9 cellular contexts compared by ENCODE assay signal in the genomic region with DNA sequence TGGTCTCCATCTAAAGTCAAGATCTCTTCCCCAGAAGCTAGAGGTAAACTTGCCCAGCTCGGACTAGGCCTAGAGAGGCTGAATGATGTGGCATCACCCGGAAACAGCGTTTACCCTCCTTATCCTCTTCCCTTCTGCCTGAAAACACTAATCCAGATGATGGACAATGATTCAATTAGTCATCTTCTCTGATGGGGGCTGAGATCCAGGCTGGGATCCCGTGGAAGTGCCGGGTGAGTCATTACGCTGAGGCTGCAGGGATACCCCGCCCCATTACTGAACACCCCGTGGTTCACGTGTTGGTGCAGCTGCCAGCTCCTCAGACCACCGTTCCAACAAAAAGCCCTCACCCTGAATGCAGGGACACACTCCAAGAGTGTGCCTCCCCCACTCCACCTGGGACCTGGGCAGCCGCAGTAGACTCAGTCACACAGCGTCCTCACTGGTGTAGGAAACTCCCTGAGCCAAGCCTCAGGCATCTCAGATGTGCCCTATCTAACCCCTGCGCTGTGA. TPM values are rescaled to one million over a fixed set of nuclear protein-coding genes. Genes with fewer than 3 reads are reported as not detected.
A peak's percentile ranks its signal among the peaks of the same experiment; 100 is the strongest.
DNase-seq lines count a peak whose midpoint lies in the region; TF ChIP-seq lines count a peak whose summit lies in the region.
"Had no signal": no experiment of that assay in that cellular context is flagged by ENCODE, and none has a peak within 500 bp of the region (broad histone marks: within the 10 kb centered on the region; RNA-seq: fewer than 3 reads in every experiment).

No MANE protein-coding gene starts in this region.

- peak in 1 of 2 experiments; percentile 69; a peak in 1 of 4 replicates for TF ChIP-seq EP300 in SK-N-SH (IDR thresholded peaks at IDR 0.05; ENCODE audit: borderline replicate concordance in 1 of 2, low read depth in 1 of 2, low read length in 1 of 2)

- H3K9me3 ChIP-seq in SK-N-SH (no peaks in the 10 kb centered on the region), duodenal mucosa (ENCODE audit: control insufficient read depth in 1 of 2, low read length in 2 of 2) (no peaks in the 10 kb centered on the region), mononuclear cell (ENCODE audit: low read depth, low read length) (no peaks in the 10 kb centered on the region)

- H3K4me3 ChIP-seq in SK-N-SH (ENCODE audit: low read depth in 2 of 2, low read length in 1 of 2) (peak overlapping the region; percentile 70 to 79; a peak in 3 of 4 replicates), duodenal mucosa (ENCODE audit: low read depth in 1 of 2, low read length in 2 of 2) (peak overlapping the region; percentile 77 to 85), mononuclear cell (ENCODE audit: low read length) (peak overlapping the region; percentile 78)

- H3K79me2 ChIP-seq in SK-N-SH (ENCODE audit: insufficient read depth), result peaks cover 30% of the 10 kb centered on the region

- CTCF ChIA-PET in SK-N-SH (lab: Yijun Ruan, JAX), result interaction anchor here (1.1 to 8.4 kb wide), 6 partner anchors 9 to 39 kb away, joined by 4 to 45 read pairs (median 6); no protein-coding TSS in a partner anchor

- H3K9ac ChIP-seq in SK-N-SH (peak overlapping the region; percentile 98), duodenal mucosa (ENCODE audit: low read depth in 1 of 2, low read length in 2 of 2) (peak overlapping the region; percentile 95 to 98)

- POLR2A ChIA-PET in SK-N-SH (lab: Yijun Ruan, JAX), result no interaction called here

- H3K4me1 Mint-ChIP-seq in T-helper 1 cell treated with Interleukin-12 subunit alpha and Interleukin-12 subunit beta and Interleukin-4 antibody, amounts not matched to agents 30 μg/mL and 1 μg/mL, for 36 hours (ENCODE audit: low read depth), result peaks cover 58% of the 10 kb centered on the region

- no peak overlapping the region for H2AFZ ChIP-seq in SK-N-SH (ENCODE audit: low read depth)

- no peak for TF ChIP-seq RAD21 in SK-N-SH (IDR thresholded peaks at IDR 0.05; ENCODE audit: low read length)

- peaks cover 4% of the 10 kb centered on the region; the same call in 1 of the 2 replicates for H4K20me1 ChIP-seq in SK-N-SH (ENCODE audit: insufficient read depth)

- H3K27ac Mint-ChIP-seq in T-helper 1 cell treated with Interleukin-12 subunit alpha and Interleukin-12 subunit beta and Interleukin-4 antibody, amounts not matched to agents 30 μg/mL and 1 μg/mL, for 36 hours, result peak overlapping the region; percentile 96

- no peaks in the 10 kb centered on the region for H3K27me3 Mint-ChIP-seq in T-helper 1 cell treated with Interleukin-12 subunit alpha and Interleukin-12 subunit beta and Interleukin-4 antibody, amounts not matched to agents 30 μg/mL and 1 μg/mL, for 36 hours (ENCODE audit: low read depth)

- no peak for DNase-seq in T-helper 1 cell
- DNase-seq in SK-N-SH, result no peak
- no peak for DNase-seq in effector CD8-positive, alpha-beta T cell (lab: John Stamatoyannopoulos, UW)
- no peak for DNase-seq in NCI-H774 (lab: John Stamatoyannopoulos, UW)
- DNase-seq in NCI-H2081 treated with DMSO at 0.1 percent for 48 hours (lab: John Stamatoyannopoulos, UW), result no peak
- DNase-seq: DND-41 had no signal

- no peaks in the 10 kb centered on the region for H3K9me2 ChIP-seq in SK-N-SH

- H3K36me3 ChIP-seq in SK-N-SH (replicated peaks in 1 of 2; ENCODE audit: control insufficient read depth in 1 of 2, insufficient read depth in 2 of 2, low read length in 1 of 2) (peaks cover 4 to 17% of the 10 kb centered on the region in 2 experiments), duodenal mucosa (ENCODE audit: control insufficient read depth in 1 of 2, insufficient read depth in 2 of 2, low read length in 2 of 2) (no peaks in the 10 kb centered on the region)

- WGBS in SK-N-SH (ENCODE audit: low lambda C conversion rate), result 30% methylated on average over 11 of the region's 13 CpGs

- peaks cover 33% of the 10 kb centered on the region for H3K36me3 Mint-ChIP-seq in T-helper 1 cell treated with Interleukin-12 subunit alpha and Interleukin-12 subunit beta and Interleukin-4 antibody, amounts not matched to agents 30 μg/mL and 1 μg/mL, for 36 hours (ENCODE audit: low read depth)

- H3F3A ChIP-seq in SK-N-SH (replicated peaks; ENCODE audit: insufficient read depth), result peaks cover 58% of the 10 kb centered on the region

- H3K27me3 ChIP-seq in SK-N-SH (ENCODE audit: insufficient read depth) (no peaks in the 10 kb centered on the region), duodenal mucosa (ENCODE audit: control insufficient read depth in 1 of 2, insufficient read depth in 2 of 2, low read length in 2 of 2) (no peaks in the 10 kb centered on the region), mononuclear cell (ENCODE audit: insufficient read depth, low read length) (no peaks in the 10 kb centered on the region)

- peaks cover 24 to 38% of the 10 kb centered on the region in 2 experiments; a peak in 3 of 4 replicates for H3K4me1 ChIP-seq in SK-N-SH (ENCODE audit: control insufficient read depth in 1 of 2, insufficient read depth in 2 of 2, low read depth in 1 of 2, low read length in 1 of 2)
- H3K4me1 ChIP-seq in duodenal mucosa (ENCODE audit: control insufficient read depth in 1 of 2, insufficient read depth in 2 of 2, low read length in 2 of 2), result peaks cover 54 to 61% of the 10 kb centered on the region in 2 donors
- peaks cover 57% of the 10 kb centered on the region for H3K4me1 ChIP-seq in mononuclear cell (ENCODE audit: insufficient read depth, low read length)

- peak overlapping the region; percentile 98 for H3K4me3 Mint-ChIP-seq in T-helper 1 cell treated with Interleukin-12 subunit alpha and Interleukin-12 subunit beta and Interleukin-4 antibody, amounts not matched to agents 30 μg/mL and 1 μg/mL, for 36 hours

- TF ChIP-seq CTCF in SK-N-SH (IDR thresholded peaks at IDR 0.05), result no peak

- H3K9me3 Mint-ChIP-seq in T-helper 1 cell treated with Interleukin-12 subunit alpha and Interleukin-12 subunit beta and Interleukin-4 antibody, amounts not matched to agents 30 μg/mL and 1 μg/mL, for 36 hours, result no peaks in the 10 kb centered on the region

- peak overlapping the region; percentile 95 for H3K4me2 ChIP-seq in SK-N-SH

- peak overlapping the region; percentile 11 to 87; a peak in 3 of 4 replicates for H3K27ac ChIP-seq in SK-N-SH (ENCODE audit: low read depth in 2 of 2, low read length in 1 of 2)
- peak overlapping the region; percentile 77 for H3K27ac ChIP-seq in duodenal mucosa (ENCODE audit: low read depth, low read length)

TF ChIP-seq in SK-N-SH, 30 proteins besides CTCF, POLR2A, EP300 and RAD21 (continues in another document):
- peak; percentile 37 for TF ChIP-seq ELF1 (IDR thresholded peaks at IDR 0.05)
- TF ChIP-seq POLR2AphosphoS5 (IDR thresholded peaks at IDR 0.05; ENCODE audit: low read depth, low read length), result peak; percentile 80
- TF ChIP-seq, protein P1, sequence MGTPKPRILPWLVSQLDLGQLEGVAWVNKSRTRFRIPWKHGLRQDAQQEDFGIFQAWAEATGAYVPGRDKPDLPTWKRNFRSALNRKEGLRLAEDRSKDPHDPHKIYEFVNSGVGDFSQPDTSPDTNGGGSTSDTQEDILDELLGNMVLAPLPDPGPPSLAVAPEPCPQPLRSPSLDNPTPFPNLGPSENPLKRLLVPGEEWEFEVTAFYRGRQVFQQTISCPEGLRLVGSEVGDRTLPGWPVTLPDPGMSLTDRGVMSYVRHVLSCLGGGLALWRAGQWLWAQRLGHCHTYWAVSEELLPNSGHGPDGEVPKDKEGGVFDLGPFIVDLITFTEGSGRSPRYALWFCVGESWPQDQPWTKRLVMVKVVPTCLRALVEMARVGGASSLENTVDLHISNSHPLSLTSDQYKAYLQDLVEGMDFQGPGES (IDR thresholded peaks at IDR 0.05; ENCODE audit: low read depth, low read length), result no peak
- TF ChIP-seq, protein P2, sequence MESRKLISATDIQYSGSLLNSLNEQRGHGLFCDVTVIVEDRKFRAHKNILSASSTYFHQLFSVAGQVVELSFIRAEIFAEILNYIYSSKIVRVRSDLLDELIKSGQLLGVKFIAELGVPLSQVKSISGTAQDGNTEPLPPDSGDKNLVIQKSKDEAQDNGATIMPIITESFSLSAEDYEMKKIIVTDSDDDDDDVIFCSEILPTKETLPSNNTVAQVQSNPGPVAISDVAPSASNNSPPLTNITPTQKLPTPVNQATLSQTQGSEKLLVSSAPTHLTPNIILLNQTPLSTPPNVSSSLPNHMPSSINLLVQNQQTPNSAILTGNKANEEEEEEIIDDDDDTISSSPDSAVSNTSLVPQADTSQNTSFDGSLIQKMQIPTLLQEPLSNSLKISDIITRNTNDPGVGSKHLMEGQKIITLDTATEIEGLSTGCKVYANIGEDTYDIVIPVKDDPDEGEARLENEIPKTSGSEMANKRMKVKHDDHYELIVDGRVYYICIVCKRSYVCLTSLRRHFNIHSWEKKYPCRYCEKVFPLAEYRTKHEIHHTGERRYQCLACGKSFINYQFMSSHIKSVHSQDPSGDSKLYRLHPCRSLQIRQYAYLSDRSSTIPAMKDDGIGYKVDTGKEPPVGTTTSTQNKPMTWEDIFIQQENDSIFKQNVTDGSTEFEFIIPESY (IDR thresholded peaks at IDR 0.05; ENCODE audit: borderline replicate concordance, low read depth), result peak; percentile 75; the same call in 1 of the 2 replicates
- no peak for TF ChIP-seq TAF1 (IDR thresholded peaks at IDR 0.05; ENCODE audit: borderline replicate concordance, low read depth, low read length)
- TF ChIP-seq FOXM1 (IDR thresholded peaks at IDR 0.05; ENCODE audit: low read depth), result no peak
- TF ChIP-seq JUND (IDR thresholded peaks at IDR 0.05), result peak; percentile 88
- TF ChIP-seq TEAD4 (IDR thresholded peaks at IDR 0.05; ENCODE audit: borderline replicate concordance, insufficient read depth), result 0 out of 2 replicates have a peak, but pooled peaks have one; percentile 35

RNA-seq across cellular contexts. Expression of a gene that starts 2.0 kb away (rescaled TPM):
- polyA plus RNA-seq in SK-N-SH (2012; rRNA removed), result 844 and 895 TPM in 2 replicates
- polyA plus RNA-seq in SK-N-SH (2012; cell fraction: cytosol; rRNA removed), result 725 and 778 TPM in 2 replicates
- polyA plus RNA-seq in SK-N-SH (2012; cell fraction: nucleus; rRNA removed), result 349 and 492 TPM in 2 replicates
- total RNA-seq in mononuclear cell, result 283 TPM

RNA-seq across cellular contexts. Expression of a gene that starts 7.0 kb away (rescaled TPM):
- polyA plus RNA-seq in SK-N-SH (2012; rRNA removed), result 0.15 TPM in 1 of 2 replicates, not detected in the other
- polyA plus RNA-seq in SK-N-SH (2012; cell fraction: cytosol; rRNA removed), result 0.12 TPM in 1 of 2 replicates, not detected in the other
- polyA plus RNA-seq in SK-N-SH (2012; cell fraction: nucleus; rRNA removed), result not detected in 2 replicates
- not detected for total RNA-seq in mononuclear cell

RNA-seq across cellular contexts. Expression of a gene that starts 11.9 kb away (rescaled TPM):
- polyA plus RNA-seq in SK-N-SH (2012; rRNA removed), result 24.6 and 25.4 TPM in 2 replicates
- 19.7 and 25.3 TPM in 2 replicates for polyA plus RNA-seq in SK-N-SH (2012; cell fraction: cytosol; rRNA removed)
- 8.0 and 9.0 TPM in 2 replicates for polyA plus RNA-seq in SK-N-SH (2012; cell fraction: nucleus; rRNA removed)
- 793 TPM for total RNA-seq in mononuclear cell

RNA-seq across cellular contexts. Expression of a gene that starts 15.3 kb away (rescaled TPM):
- 11.8 and 13.1 TPM in 2 replicates for polyA plus RNA-seq in SK-N-SH (2012; rRNA removed)
- polyA plus RNA-seq in SK-N-SH (2012; cell fraction: cytosol; rRNA removed), result 7.1 and 10.2 TPM in 2 replicates
- 5.7 and 6.0 TPM in 2 replicates for polyA plus RNA-seq in SK-N-SH (2012; cell fraction: nucleus; rRNA removed)
- not detected for total RNA-seq in mononuclear cell

RNA-seq across cellular contexts. Expression of a gene that starts 31.9 kb away (rescaled TPM):
- polyA plus RNA-seq in SK-N-SH (2012; rRNA removed), result 27.3 and 31.4 TPM in 2 replicates
- 27.2 and 29.0 TPM in 2 replicates for polyA plus RNA-seq in SK-N-SH (2012; cell fraction: cytosol; rRNA removed)
- polyA plus RNA-seq in SK-N-SH (2012; cell fraction: nucleus; rRNA removed), result 13.3 and 23.8 TPM in 2 replicates
- 0.21 TPM for total RNA-seq in mononuclear cell
